In the genomic region with DNA sequence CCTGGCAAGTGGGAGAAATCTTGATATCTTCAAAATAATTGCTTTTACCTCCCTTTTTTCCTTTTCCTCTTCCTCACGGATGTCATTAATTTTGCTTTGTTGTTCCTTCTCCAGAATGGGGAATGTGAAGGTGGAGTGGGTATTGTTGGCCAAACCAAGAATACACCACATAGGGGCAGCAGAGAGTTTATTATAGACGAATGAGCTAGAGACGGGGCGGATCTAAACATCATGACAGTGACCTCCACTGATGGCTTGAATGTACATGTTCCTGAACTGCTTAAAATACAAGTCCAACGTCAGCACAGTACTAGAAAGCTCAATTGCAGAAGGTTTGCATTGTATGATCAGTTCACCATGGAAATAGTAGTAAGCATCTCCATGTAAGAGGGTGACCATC, we compare ENCODE assay signal across 11 cellular contexts.
DNase-seq lines count a peak whose midpoint lies in the region; ATAC-seq, FAIRE-seq and TF ChIP-seq lines count a peak whose summit lies in the region.
"Had no signal": no experiment of that assay in that cellular context is flagged by ENCODE, and none has a peak within 500 bp of the region (broad histone marks: within the 10 kb centered on the region; RNA-seq: fewer than 3 reads in every experiment).

No MANE protein-coding gene starts in this region.

- H3K9me3 ChIP-seq in H9 (ENCODE audit: control insufficient read depth, low read depth, low read length): no peaks in the 10 kb centered on the region
- no peaks in the 10 kb centered on the region for H3K9me3 ChIP-seq in OCI-LY7 (ENCODE audit: low read length)

- no peak overlapping the region for H3K27ac Mint-ChIP-seq in H9

- H3K4me1 ChIP-seq in H9 (ENCODE audit: insufficient read depth, low read length) (no peaks in the 10 kb centered on the region; the same call in 1 of the 2 replicates), OCI-LY7 (ENCODE audit: insufficient read depth, low read length, poor library complexity, severe bottlenecking) (no peaks in the 10 kb centered on the region)

- TF ChIP-seq CTCF in D721Med (IDR thresholded peaks at IDR 0.05; ENCODE audit: insufficient read depth, missing control alignments) (peak; percentile 41), H9 (conservative IDR thresholded peaks at IDR 0.05) (peak; percentile 68), OCI-LY7 (conservative IDR thresholded peaks at IDR 0.05; ENCODE audit: low read length) (peak; percentile 64)

- H3K9me3 Mint-ChIP-seq in H9: no peaks in the 10 kb centered on the region

- intact Hi-C loops in OCI-LY7 (cut with micrococcal nuclease; ENCODE audit: unreplicated experiment): no loop called here

- H3K18ac ChIP-seq in H9 (ENCODE audit: insufficient read length, low read depth, low read length): no peak overlapping the region

- no peaks in the 10 kb centered on the region for H3K36me3 Mint-ChIP-seq in H9 (ENCODE audit: insufficient read depth in 1 of 3, low read depth in 3 of 3)

- no peak for FAIRE-seq in D721Med (lab: Jason Lieb, UNC)
- FAIRE-seq: kidney had no signal

- H3K27ac ChIP-seq in H9 (ENCODE audit: insufficient read length, low read depth, low read length): no peak overlapping the region
- no peak overlapping the region for H3K27ac ChIP-seq in OCI-LY7 (ENCODE audit: low read depth, low read length, poor library complexity, severe bottlenecking)

- H3K9ac ChIP-seq in H9 (ENCODE audit: extremely low read depth, insufficient read length, low read length): no peak overlapping the region

- no peak overlapping the region for H4K8ac ChIP-seq in H9 (replicated peaks; ENCODE audit: insufficient read length, low read depth, low read length)

- BruUV-seq in OCI-LY7 (replicated peaks; lab: Mats Ljungman, UMichigan): no TSS peak

- H2BK12ac ChIP-seq in H9 (ENCODE audit: insufficient read length, low read depth, low read length): no peak overlapping the region

- H3T11ph ChIP-seq in H9 (ENCODE audit: low read length): no peak overlapping the region

- no peak overlapping the region for H3K4me3 ChIP-seq in OCI-LY7 (ENCODE audit: low read depth, low read length, poor library complexity, severe bottlenecking)

- no peak overlapping the region for H2AK5ac ChIP-seq in H9 (ENCODE audit: insufficient read length, low read length)

- H4K20me1 ChIP-seq in H9 (ENCODE audit: control insufficient read depth, insufficient read depth, insufficient read length) (no peaks in the 10 kb centered on the region), OCI-LY7 (ENCODE audit: insufficient read depth, low read length) (no peaks in the 10 kb centered on the region)

- H3K4me2 ChIP-seq in H9 (ENCODE audit: insufficient read depth, insufficient read length, low read length) (no peak overlapping the region), OCI-LY7 (ENCODE audit: low read length) (no peak overlapping the region)

- H2AFZ ChIP-seq in H9 (ENCODE audit: low read length) (no peak overlapping the region), OCI-LY7 (ENCODE audit: low read length) (no peak overlapping the region)

- peaks cover 1 to 12% of the 10 kb centered on the region in 2 experiments for H3K4me1 Mint-ChIP-seq in H9

- H3K23ac ChIP-seq in H9 (ENCODE audit: insufficient read length, low read depth, low read length): no peak overlapping the region

- H3K36me3 ChIP-seq in OCI-LY7 (ENCODE audit: insufficient read depth, low read length): no peaks in the 10 kb centered on the region

- POLR2A ChIA-PET in OCI-LY7 (lab: Charles Lee): no interaction called here

- no peaks in the 10 kb centered on the region for H3K27me3 ChIP-seq in H9 (ENCODE audit: insufficient read depth, low read length)

- H2BK5ac ChIP-seq in H9 (ENCODE audit: insufficient read length, low read length): no peak overlapping the region

- H3K14ac ChIP-seq in H9 (ENCODE audit: insufficient read depth, low read length): no peak overlapping the region

- H3K4ac ChIP-seq in H9 (ENCODE audit: low read depth, low read length): no peak overlapping the region

- H3K79me1 ChIP-seq in H9 (ENCODE audit: insufficient read depth, low read depth, low read length, poor library complexity, severe bottlenecking): no peaks in the 10 kb centered on the region

- WGBS in H9 (ENCODE audit: extremely low coverage, insufficient read length, low lambda C conversion rate): no CpG with 5 or more reads among the region's 5 CpGs

- no peak overlapping the region for H4K5ac ChIP-seq in H9 (ENCODE audit: insufficient read length, low read depth, low read length)

- no peak for ATAC-seq in HG03039 (IDR thresholded peaks at IDR 0.05; ENCODE audit: unreplicated experiment)
- no peak for ATAC-seq in HG03571 (IDR thresholded peaks at IDR 0.05; ENCODE audit: unreplicated experiment)

- CTCF ChIA-PET in OCI-LY7 (lab: Charles Lee; ENCODE audit: unreplicated experiment): no interaction called here

- DNase-seq in D721Med (ENCODE audit: insufficient read length, low spot score) (no peak), H9 (no peak), OCI-LY7 (ENCODE audit: low spot score) (peak; percentile 18), iPS-NIHi7 (ENCODE audit: extremely low spot score) (peak; percentile 70), islet precursor cell (no peak), NCI-H1694 (lab: John Stamatoyannopoulos, UW) (no peak)
- DNase-seq: amniotic stem cell, kidney, T-helper 9 cell had no signal

- H3K4me3 Mint-ChIP-seq in H9: no peak overlapping the region

- H3K56ac ChIP-seq in H9 (ENCODE audit: insufficient read length, low read depth, low read length): no peak overlapping the region

- no peak overlapping the region for H2BK15ac ChIP-seq in H9 (ENCODE audit: low read depth, low read length)

- H2BK120ac ChIP-seq in H9 (ENCODE audit: low read depth, low read length, poor library complexity, severe bottlenecking): no peak overlapping the region

- no peaks in the 10 kb centered on the region; the same call in none of the 2 replicates for H3K27me3 Mint-ChIP-seq in H9 (ENCODE audit: low read depth)

- H3K23me2 ChIP-seq in H9 (ENCODE audit: insufficient read length, low read depth, low read length, poor library complexity, severe bottlenecking): no peaks in the 10 kb centered on the region

- H2BK20ac ChIP-seq in H9 (ENCODE audit: low read depth, low read length, poor library complexity, severe bottlenecking): no peak overlapping the region

- H4K91ac ChIP-seq in H9 (ENCODE audit: insufficient read length, low read depth, low read length): no peak overlapping the region

- no peaks in the 10 kb centered on the region for H3K79me2 ChIP-seq in H9 (ENCODE audit: insufficient read depth, low read length)
- no peaks in the 10 kb centered on the region for H3K79me2 ChIP-seq in OCI-LY7 (ENCODE audit: insufficient read depth, low read depth, low read length)

- no peaks in the 10 kb centered on the region for H3K9me2 ChIP-seq in OCI-LY7 (ENCODE audit: insufficient read depth, low read length)

Comparison
In these comparisons a context has a peak if more than half of its experiments do, and no peak if none do; other contexts are left out.
1. DNase-seq: peak in OCI-LY7 (single experiment) and iPS-NIHi7 (single experiment); none in D721Med (single experiment), H9 (single experiment), islet precursor cell (single experiment) and NCI-H1694 (single experiment).
2. Peak in every context shown above with its lines, with median percentiles within 50 percentile points of each other: CTCF ChIP-seq.